Comparison of ENCODE assay signal across 9 cellular contexts in the genomic region with DNA sequence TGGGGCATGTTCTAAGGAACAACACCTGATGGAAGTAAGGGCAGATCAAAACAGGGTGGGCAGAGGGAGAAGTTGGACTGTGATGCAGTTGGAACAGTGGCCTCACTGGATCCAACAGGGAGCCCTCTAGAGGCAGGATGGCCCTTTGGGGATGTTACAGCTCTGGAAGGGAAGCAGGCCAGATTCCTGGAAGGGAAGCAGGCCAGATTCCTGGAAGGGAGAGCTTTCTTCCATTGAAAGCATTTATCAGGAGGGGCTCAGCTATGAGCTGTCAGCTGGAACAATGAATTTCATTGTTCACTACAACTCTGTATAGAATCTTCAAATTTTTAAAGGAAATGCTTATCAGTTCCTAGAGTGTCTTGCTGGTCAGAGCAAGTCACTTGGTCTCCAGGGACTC. TPM values are rescaled to one million over a fixed set of nuclear protein-coding genes. Genes with fewer than 3 reads are reported as not detected.
DNase-seq lines count a peak whose midpoint lies in the region; ATAC-seq lines count a peak whose summit lies in the region.
"Had no signal": no experiment of that assay in that cellular context is flagged by ENCODE, and none has a peak within 500 bp of the region (broad histone marks: within the 10 kb centered on the region; RNA-seq: fewer than 3 reads in every experiment).

No MANE protein-coding gene starts in this region.

- DNase-seq in D341Med (ENCODE audit: low spot score): peak; percentile 46
- peak; percentile 53 for DNase-seq in M059J (ENCODE audit: low read depth)
- DNase-seq in ecto neural progenitor cell (ENCODE audit: low spot score): peak; percentile 56
- peak; percentile 31 for DNase-seq in mucosa of gallbladder (ENCODE audit: low spot score)
- no peak for DNase-seq in NCI-H1436 (lab: John Stamatoyannopoulos, UW)
- DNase-seq: NCI-H2029 had no signal

- ATAC-seq in HG02759 (IDR thresholded peaks at IDR 0.05; ENCODE audit: unreplicated experiment) (no peak), GM18511 (IDR thresholded peaks at IDR 0.05; ENCODE audit: unreplicated experiment) (no peak), HG03175 (IDR thresholded peaks at IDR 0.05; ENCODE audit: unreplicated experiment) (no peak)

RNA-seq across cellular contexts. Expression of a gene that starts 17.7 kb away (rescaled TPM):
- 8.1 and 9.0 TPM in 2 replicates for total RNA-seq in M059J (2014; rRNA removed; shearing (Covaris generic))
- 6.6 TPM for total RNA-seq in mucosa of gallbladder
